In genomic region chr6:117520603-117521002, GRCh38 we compare ENCODE assay signal across 16 cellular contexts. TPM values are rescaled to one million over a fixed set of nuclear protein-coding genes. Genes with fewer than 3 reads are reported as not detected.
DNase-seq lines count a peak whose midpoint lies in the region; ATAC-seq and TF ChIP-seq lines count a peak whose summit lies in the region.
"Had no signal": no experiment of that assay in that cellular context is flagged by ENCODE, and none has a peak within 500 bp of the region (broad histone marks: within the 10 kb centered on the region; RNA-seq: fewer than 3 reads in every experiment).

No MANE protein-coding gene starts in this region.

- no peak overlapping the region for H3K27ac ChIP-seq in H9 (ENCODE audit: insufficient read length, low read depth, low read length)
- H3K27ac ChIP-seq in GM23248 = no peak overlapping the region

- no peak overlapping the region for H2AK5ac ChIP-seq in H9 (ENCODE audit: insufficient read length, low read length)

- H3K79me2 ChIP-seq in H9 (ENCODE audit: insufficient read depth, low read length) = no peaks in the 10 kb centered on the region
- peaks cover 49% of the 10 kb centered on the region for H3K79me2 ChIP-seq in GM23248 (ENCODE audit: insufficient read depth)

- H4K20me1 ChIP-seq in H9 (ENCODE audit: control insufficient read depth, insufficient read depth, insufficient read length) (no peaks in the 10 kb centered on the region), GM23248 (ENCODE audit: insufficient read depth) (no peaks in the 10 kb centered on the region)

- no peak overlapping the region for H3K56ac ChIP-seq in H9 (ENCODE audit: insufficient read length, low read depth, low read length)

- no peak overlapping the region for H3K4me3 Mint-ChIP-seq in H9
- no peak overlapping the region for H3K4me3 Mint-ChIP-seq in chondrocyte (ENCODE audit: unreplicated experiment)
- no peak overlapping the region for H3K4me3 Mint-ChIP-seq in mesothelial cell of epicardium
- H3K4me3 Mint-ChIP-seq: CD4-positive, alpha-beta T cell had no signal

- H3T11ph ChIP-seq in H9 (ENCODE audit: low read length) = no peak overlapping the region

- no peaks in the 10 kb centered on the region for H3K27me3 ChIP-seq in H9 (ENCODE audit: insufficient read depth, low read length)
- no peaks in the 10 kb centered on the region for H3K27me3 ChIP-seq in GM23248 (replicated peaks; ENCODE audit: insufficient read depth)
- H3K27me3 ChIP-seq: BE2C had no signal

- H3F3A ChIP-seq in GM23248 (ENCODE audit: insufficient read depth) = 0 out of 2 replicates have a peak, but pooled peaks cover 7% of the 10 kb centered on the region

- ATAC-seq in GM19467 (IDR thresholded peaks at IDR 0.05; ENCODE audit: unreplicated experiment) = no peak
- ATAC-seq: HepG2 had no signal

- no peak overlapping the region for H3K18ac ChIP-seq in H9 (ENCODE audit: insufficient read length, low read depth, low read length)

- no peak overlapping the region for H3K23ac ChIP-seq in H9 (ENCODE audit: insufficient read length, low read depth, low read length)

- H3K79me1 ChIP-seq in H9 (ENCODE audit: insufficient read depth, low read depth, low read length, poor library complexity, severe bottlenecking) = no peaks in the 10 kb centered on the region

- no peak overlapping the region for H3K27ac Mint-ChIP-seq in H9
- H3K27ac Mint-ChIP-seq in chondrocyte (ENCODE audit: unreplicated experiment) = peak overlapping the region; percentile 62
- H3K27ac Mint-ChIP-seq in mesothelial cell of epicardium = peak overlapping the region; percentile 81
- H3K27ac Mint-ChIP-seq: CD4-positive, alpha-beta T cell had no signal

- H2BK120ac ChIP-seq in H9 (ENCODE audit: low read depth, low read length, poor library complexity, severe bottlenecking) = no peak overlapping the region

- H4K91ac ChIP-seq in H9 (ENCODE audit: insufficient read length, low read depth, low read length) = no peak overlapping the region

- H4K8ac ChIP-seq in H9 (replicated peaks; ENCODE audit: insufficient read length, low read depth, low read length) = no peak overlapping the region

- peak overlapping the region; percentile 22 for H4K5ac ChIP-seq in H9 (ENCODE audit: insufficient read length, low read depth, low read length)

- no peaks in the 10 kb centered on the region for H3K23me2 ChIP-seq in H9 (ENCODE audit: insufficient read length, low read depth, low read length, poor library complexity, severe bottlenecking)

- H3K9me3 Mint-ChIP-seq in H9 (peaks cover 0 to 3% of the 10 kb centered on the region in 2 experiments; a peak in 1 of 5 replicates), chondrocyte (ENCODE audit: low read depth) (no peaks in the 10 kb centered on the region), mesothelial cell of epicardium (no peaks in the 10 kb centered on the region)
- H3K9me3 Mint-ChIP-seq: CD4-positive, alpha-beta T cell had no signal

- H3K9me3 ChIP-seq in H9 (ENCODE audit: control insufficient read depth, low read depth, low read length) (no peaks in the 10 kb centered on the region), GM23248 (ENCODE audit: low read depth) (no peaks in the 10 kb centered on the region)
- H3K9me3 ChIP-seq: BE2C had no signal

- H3K27me3 Mint-ChIP-seq in H9 (ENCODE audit: low read depth) = peaks cover 2% of the 10 kb centered on the region; the same call in 1 of the 2 replicates
- no peaks in the 10 kb centered on the region for H3K27me3 Mint-ChIP-seq in chondrocyte (ENCODE audit: low read depth)
- H3K27me3 Mint-ChIP-seq in mesothelial cell of epicardium (ENCODE audit: low read depth) = no peaks in the 10 kb centered on the region

- H2BK15ac ChIP-seq in H9 (ENCODE audit: low read depth, low read length) = no peak overlapping the region

- H2AFZ ChIP-seq in H9 (ENCODE audit: low read length) = no peak overlapping the region
- H2AFZ ChIP-seq in GM23248 = no peak overlapping the region

- DNase-seq in H9 = no peak
- DNase-seq in chondrocyte (ENCODE audit: low spot score) = no peak
- no peak for DNase-seq in mesothelial cell of epicardium (ENCODE audit: low spot score in 2 of 2, unreplicated experiment in 2 of 2)
- no peak for DNase-seq in GM23248
- DNase-seq in GOT3 (lab: John Stamatoyannopoulos, UW) = no peak
- no peak for DNase-seq in HPDE6-E6E7 (ENCODE audit: extremely low spot score)
- DNase-seq: ACHN; BE2C; C1 segment of cervical spinal cord; CD4-positive, alpha-beta T cell; DMS79 treated with DMSO at 0.1 percent for 48 hours; GF-D8; HCEC 1CT; KG1 had no signal

- in situ Hi-C loops in GM23248 (cut with MboI) = no loop called here

- no peak overlapping the region for H3K4ac ChIP-seq in H9 (ENCODE audit: low read depth, low read length)

- H3K4me2 ChIP-seq in H9 (ENCODE audit: insufficient read depth, insufficient read length, low read length) (no peak overlapping the region), GM23248 (ENCODE audit: unreplicated experiment) (no peak overlapping the region)

- no peak overlapping the region for H2BK20ac ChIP-seq in H9 (ENCODE audit: low read depth, low read length, poor library complexity, severe bottlenecking)

- no CpG with 5 or more reads among the region's 3 CpGs for WGBS in H9 (ENCODE audit: extremely low coverage, insufficient read length, low lambda C conversion rate)
- WGBS in GM23248 (ENCODE audit: low coverage in 1 of 2, low lambda C conversion rate in 2 of 2, missing lambda C conversion rate in 2 of 2), 2 experiments = 97 to 100% methylated on average over 3 of the region's 3 CpGs

- H3K36me3 ChIP-seq in GM23248 (ENCODE audit: low read depth) = peaks cover 19% of the 10 kb centered on the region
- H3K36me3 ChIP-seq: BE2C had no signal

- H3K9ac ChIP-seq in H9 (ENCODE audit: extremely low read depth, insufficient read length, low read length) (no peak overlapping the region), GM23248 (no peak overlapping the region)

- no peak overlapping the region for H3K14ac ChIP-seq in H9 (ENCODE audit: insufficient read depth, low read length)

- no peaks in the 10 kb centered on the region for H3K9me2 ChIP-seq in GM23248 (ENCODE audit: insufficient read depth)

- H3K4me3 ChIP-seq in GM23248 = no peak overlapping the region

- no peak overlapping the region for H2BK5ac ChIP-seq in H9 (ENCODE audit: insufficient read length, low read length)

- H3K36me3 Mint-ChIP-seq in H9 (ENCODE audit: insufficient read depth in 1 of 3, low read depth in 3 of 3) (peaks cover 8 to 14% (median 13%) of the 10 kb centered on the region in 3 experiments; a peak in 6 of 7 replicates), chondrocyte (ENCODE audit: low read depth) (peaks cover 11% of the 10 kb centered on the region), mesothelial cell of epicardium (peaks cover 11% of the 10 kb centered on the region)

- H3K4me1 ChIP-seq in H9 (ENCODE audit: insufficient read depth, low read length) = no peaks in the 10 kb centered on the region
- peaks cover 17% of the 10 kb centered on the region for H3K4me1 ChIP-seq in GM23248 (ENCODE audit: insufficient read depth)

- TF ChIP-seq CTCF in H9 (conservative IDR thresholded peaks at IDR 0.05) = no peak
- no peak for TF ChIP-seq CTCF in chondrocyte (IDR thresholded peaks at IDR 0.05)
- TF ChIP-seq CTCF in mesothelial cell of epicardium (IDR thresholded peaks at IDR 0.05; ENCODE audit: unreplicated experiment) = no peak

- H2BK12ac ChIP-seq in H9 (ENCODE audit: insufficient read length, low read depth, low read length) = no peak overlapping the region

- H3K4me1 Mint-ChIP-seq in H9 = peaks cover 11 to 16% of the 10 kb centered on the region in 2 experiments
- H3K4me1 Mint-ChIP-seq in chondrocyte (ENCODE audit: low read depth) = peaks cover 73% of the 10 kb centered on the region
- peaks cover 37% of the 10 kb centered on the region for H3K4me1 Mint-ChIP-seq in mesothelial cell of epicardium

RNA-seq across cellular contexts. Expression of gene DCBLD1, which starts 38.1 kb away (rescaled TPM):
- 8.5 and 10.1 TPM in 2 replicates for total RNA-seq in H9 (2021)
- total RNA-seq in chondrocyte = 32.2 to 39.3 TPM (median 33.3 TPM) in 3 replicates
- total RNA-seq in mesothelial cell of epicardium = 30.1 to 34.5 TPM (median 30.8 TPM) in 3 replicates
- 38.4 and 52.0 TPM in 2 replicates for total RNA-seq in GM23248 (2014; rRNA removed; shearing (Covaris generic))
- 24.0 and 25.1 TPM in 2 replicates for polyA plus RNA-seq in GM23248 (2016; fragmentation: Nextera tagmentation; extraction: Ambion mirVana)

Comparison
In these comparisons a context has a peak if more than half of its experiments do, and no peak if none do; other contexts are left out.
1. H3K27ac Mint-ChIP-seq: peak in chondrocyte (single experiment) and mesothelial cell of epicardium (single experiment); none in H9 (0 of 3).